14 cellular contexts compared by ENCODE assay signal in the genomic region with DNA sequence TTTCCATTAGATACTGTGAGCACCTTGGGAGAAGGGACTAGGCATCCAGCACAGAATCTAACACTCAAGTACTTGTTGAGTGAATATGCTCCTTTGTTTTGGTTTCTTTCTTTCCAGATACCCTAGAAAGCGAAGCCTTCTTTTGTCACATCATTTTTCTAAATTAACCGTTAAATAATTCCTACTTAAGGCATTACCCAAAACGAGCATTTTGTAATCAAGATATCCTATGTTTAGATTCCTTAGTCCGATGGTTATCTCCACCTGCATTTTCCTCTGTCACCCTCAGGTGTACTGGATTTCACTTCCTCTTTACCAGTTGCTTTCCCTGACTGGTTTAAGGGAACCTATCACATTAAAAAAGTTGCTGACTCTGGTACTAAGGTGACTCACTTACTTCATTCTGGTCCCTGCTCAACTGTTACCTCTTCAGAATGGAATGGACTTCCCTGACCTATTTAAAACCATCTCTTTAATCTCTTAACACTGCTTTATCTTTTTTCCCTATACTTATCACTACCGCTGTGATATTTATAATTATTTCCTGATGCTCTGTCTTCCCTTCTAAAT. TPM values are rescaled to one million over a fixed set of nuclear protein-coding genes. Genes with fewer than 3 reads are reported as not detected.
DNase-seq lines count a peak whose midpoint lies in the region; ATAC-seq and TF ChIP-seq lines count a peak whose summit lies in the region.
"Had no signal": no experiment of that assay in that cellular context is flagged by ENCODE, and none has a peak within 500 bp of the region (broad histone marks: within the 10 kb centered on the region; RNA-seq: fewer than 3 reads in every experiment).

No MANE protein-coding gene starts in this region.

- CTCF ChIA-PET in CD4-positive, alpha-beta T cell (lab: Charles Lee), result no interaction called here

- H4K20me1 ChIP-seq in hepatocyte (ENCODE audit: insufficient read depth, poor library complexity, severe bottlenecking), result peaks cover 12% of the 10 kb centered on the region

- in situ Hi-C loops in transverse colon (cut with MboI; ENCODE audit: low pct_ligation_motif_present in 1 of 4, low pct_unique_long_range_greater_than_20kb in 1 of 4, low sequenced_read_pairs in 3 of 4), result loop anchor here (25.0 kb wide), 3 partner anchors 236 to 461 kb away; no protein-coding TSS in a partner anchor

- intact Hi-C loops in activated CD4-positive, alpha-beta T cell treated with anti-CD3 and anti-CD28 coated beads, Interleukin-2, amount 10 ng/mL, durations not matched to agents 24 days and 14 days (cut with micrococcal nuclease), result loop anchor here (5.0 to 10.0 kb wide), 5 partner anchors 246 to 1014 kb away; a partner anchor contains a TSS
- intact Hi-C loops in transverse colon (cut with DNase I; ENCODE audit: low total_unique reads), result no loop called here
- intact Hi-C loops in CD4-positive, alpha-beta T cell (cut with DNase I, micrococcal nuclease), result loop anchor here (5.0 to 10.0 kb wide), 6 partner anchors 174 to 1129 kb away; a partner anchor contains a TSS

- POLR2A ChIA-PET in CD4-positive, alpha-beta T cell (lab: Charles Lee), result no interaction called here

- no peak overlapping the region for H3K4me3 ChIP-seq in hepatocyte
- no peak overlapping the region for H3K4me3 ChIP-seq in transverse colon
- no peak overlapping the region for H3K4me3 ChIP-seq in WERI-Rb-1 (ENCODE audit: low read depth, low read length)
- H3K4me3 ChIP-seq: thyroid gland had no signal

- H3K27ac Mint-ChIP-seq in activated CD4-positive, alpha-beta T cell treated with anti-CD3 and anti-CD28 coated beads, Interleukin-2, amount 10 ng/mL, durations not matched to agents 24 days and 14 days, result no peak overlapping the region
- H3K27ac Mint-ChIP-seq in CD4-positive, alpha-beta T cell, result no peak overlapping the region

- H3K4me2 ChIP-seq in hepatocyte, result no peak overlapping the region

- no peak for ATAC-seq in CD4-positive, alpha-beta T cell (ENCODE audit: poor library complexity)

- no peak for TF ChIP-seq POLR2A in transverse colon (IDR thresholded peaks at IDR 0.05)

- H3K79me2 ChIP-seq in hepatocyte, result peaks cover 63% of the 10 kb centered on the region

- H3K36me3 ChIP-seq in hepatocyte (replicated peaks; ENCODE audit: insufficient read depth, low read depth) (no peaks in the 10 kb centered on the region), transverse colon (no peaks in the 10 kb centered on the region), WERI-Rb-1 (no peaks in the 10 kb centered on the region)
- H3K36me3 ChIP-seq: thyroid gland had no signal

- H3K27me3 ChIP-seq in hepatocyte, result no peaks in the 10 kb centered on the region
- no peaks in the 10 kb centered on the region for H3K27me3 ChIP-seq in transverse colon
- no peaks in the 10 kb centered on the region for H3K27me3 ChIP-seq in WERI-Rb-1 (ENCODE audit: insufficient read depth, low read depth, severe bottlenecking)
- H3K27me3 ChIP-seq in CD4-positive, alpha-beta T cell (ENCODE audit: control insufficient read depth, insufficient read depth, low read length), result no peaks in the 10 kb centered on the region
- H3K27me3 ChIP-seq: thyroid gland had no signal

- TF ChIP-seq EP300 in transverse colon (IDR thresholded peaks at IDR 0.05; ENCODE audit: low read depth), result no peak

- peaks cover 23% of the 10 kb centered on the region for H3K4me1 Mint-ChIP-seq in activated CD4-positive, alpha-beta T cell treated with anti-CD3 and anti-CD28 coated beads, Interleukin-2, amount 10 ng/mL, durations not matched to agents 24 days and 14 days
- H3K4me1 Mint-ChIP-seq in CD4-positive, alpha-beta T cell (ENCODE audit: low read depth), result peaks cover 16% of the 10 kb centered on the region

- no peaks in the 10 kb centered on the region for H3K9me3 Mint-ChIP-seq in activated CD4-positive, alpha-beta T cell treated with anti-CD3 and anti-CD28 coated beads, Interleukin-2, amount 10 ng/mL, durations not matched to agents 24 days and 14 days
- H3K9me3 Mint-ChIP-seq in CD4-positive, alpha-beta T cell, result no peaks in the 10 kb centered on the region

- TF ChIP-seq CTCF in hepatocyte (IDR thresholded peaks at IDR 0.05; ENCODE audit: poor library complexity), result no peak
- TF ChIP-seq CTCF in transverse colon (IDR thresholded peaks at IDR 0.05), result no peak
- no peak for TF ChIP-seq CTCF in WERI-Rb-1 (IDR thresholded peaks at IDR 0.05; ENCODE audit: low read depth, low read length)
- no peak for TF ChIP-seq CTCF in CD4-positive, alpha-beta T cell (IDR thresholded peaks at IDR 0.05)

- H3K27ac ChIP-seq in hepatocyte, result peak overlapping the region; percentile 98
- H3K27ac ChIP-seq in transverse colon, result peak overlapping the region in 3 of 4 donors; percentile 94 to 100 (median 99)
- H3K27ac ChIP-seq in WERI-Rb-1, result no peak overlapping the region
- H3K27ac ChIP-seq in CD4-positive, alpha-beta T cell (ENCODE audit: low read depth, low read length), result no peak overlapping the region
- H3K27ac ChIP-seq: HL-60, thyroid gland had no signal

- peaks cover 3% of the 10 kb centered on the region for H3K27me3 Mint-ChIP-seq in activated CD4-positive, alpha-beta T cell treated with anti-CD3 and anti-CD28 coated beads, Interleukin-2, amount 10 ng/mL, durations not matched to agents 24 days and 14 days
- no peaks in the 10 kb centered on the region for H3K27me3 Mint-ChIP-seq in CD4-positive, alpha-beta T cell

- H3K9me2 ChIP-seq in hepatocyte (replicated peaks; ENCODE audit: insufficient read depth), result no peaks in the 10 kb centered on the region

- no peak overlapping the region for H2AFZ ChIP-seq in hepatocyte

- peaks cover 9% of the 10 kb centered on the region for H3K4me1 ChIP-seq in hepatocyte (ENCODE audit: insufficient read depth)
- H3K4me1 ChIP-seq in transverse colon, result peaks cover 0 to 26% (median 21%) of the 10 kb centered on the region in 4 donors

- H3K9me3 ChIP-seq in hepatocyte (ENCODE audit: low read depth) (no peaks in the 10 kb centered on the region), transverse colon (no peaks in the 10 kb centered on the region), WERI-Rb-1 (ENCODE audit: severe bottlenecking) (no peaks in the 10 kb centered on the region)
- H3K9me3 ChIP-seq in CD4-positive, alpha-beta T cell (ENCODE audit: control insufficient read depth, low read length), result no peaks in the 10 kb centered on the region
- H3K9me3 ChIP-seq: thyroid gland had no signal

- WGBS in hepatocyte (ENCODE audit: low lambda C conversion rate, missing lambda C conversion rate), result 78% methylated on average over 5 of the region's 5 CpGs
- 76 to 82% methylated on average over 5 of the region's 5 CpGs for WGBS in transverse colon (ENCODE audit: low coverage in 1 of 2), 2 donors

- H3K36me3 Mint-ChIP-seq in activated CD4-positive, alpha-beta T cell treated with anti-CD3 and anti-CD28 coated beads, Interleukin-2, amount 10 ng/mL, durations not matched to agents 24 days and 14 days (ENCODE audit: low read depth), result peaks cover 10% of the 10 kb centered on the region
- peaks cover 17% of the 10 kb centered on the region for H3K36me3 Mint-ChIP-seq in CD4-positive, alpha-beta T cell (ENCODE audit: low read depth)

- peak; percentile 42 for DNase-seq in activated CD4-positive, alpha-beta T cell treated with anti-CD3 and anti-CD28 coated beads, Interleukin-2, amount 10 ng/mL, durations not matched to agents 24 days and 14 days
- no peak for DNase-seq in activated CD4-positive, alpha-beta T cell treated with anti-CD3 and anti-CD28 coated beads for 48 hours
- peak; percentile 47 for DNase-seq in amniotic epithelial cell (ENCODE audit: low read depth)
- DNase-seq in hepatocyte (ENCODE audit: low spot score), result no peak
- no peak for DNase-seq in transverse colon
- no peak for DNase-seq in WERI-Rb-1
- DNase-seq in cerebellum (ENCODE audit: low spot score), result no peak
- no peak for DNase-seq in CD4-positive, alpha-beta T cell
- DNase-seq: amygdala, NCI-H1092, occipital lobe, SHP77, thyroid gland had no signal

- no peak overlapping the region for H3K4me3 Mint-ChIP-seq in activated CD4-positive, alpha-beta T cell treated with anti-CD3 and anti-CD28 coated beads, Interleukin-2, amount 10 ng/mL, durations not matched to agents 24 days and 14 days
- H3K4me3 Mint-ChIP-seq in CD4-positive, alpha-beta T cell, result no peak overlapping the region

RNA-seq across cellular contexts. Expression of a gene that starts 3.2 kb away (rescaled TPM):
- total RNA-seq in activated CD4-positive, alpha-beta T cell treated with anti-CD3 and anti-CD28 coated beads, Interleukin-2, amount 10 ng/mL, durations not matched to agents 24 days and 14 days, result 16.1 and 17.2 TPM in 2 replicates
- total RNA-seq in hepatocyte (23.3 and 24.2 TPM in 2 replicates), transverse colon (10 to 100 TPM; 21.4 to 42.2 (median 30.5) TPM), cerebellum (37.0 TPM)
- polyA plus RNA-seq in hepatocyte, result 8.1 and 15.4 TPM in 2 replicates
- total RNA-seq in CD4-positive, alpha-beta T cell, result 1 to 10 TPM; 4.0 to 5.4 TPM

Comparison
In these comparisons a context has a peak if more than half of its experiments do, and no peak if none do; other contexts are left out.
1. DNase-seq: peak in activated CD4-positive, alpha-beta T cell treated with anti-CD3 and anti-CD28 coated beads, Interleukin-2, amount 10 ng/mL, durations not matched to agents 24 days and 14 days (single experiment) and amniotic epithelial cell (single experiment); none in activated CD4-positive, alpha-beta T cell treated with anti-CD3 and anti-CD28 coated beads for 48 hours (single experiment), hepatocyte (single experiment), transverse colon (single experiment), WERI-Rb-1 (single experiment), cerebellum (single experiment) and CD4-positive, alpha-beta T cell (0 of 10).
2. H3K27ac ChIP-seq: peak in hepatocyte (single experiment) and transverse colon (3 of 4); none in WERI-Rb-1 (single experiment) and CD4-positive, alpha-beta T cell (single experiment).